ENCODE assay signal across 25 cellular contexts in genomic region chr11:114683007-114683406, GRCh38. TPM values are rescaled to one million over a fixed set of nuclear protein-coding genes. Genes with fewer than 3 reads are reported as not detected.
DNase-seq lines count a peak whose midpoint lies in the region; ATAC-seq and TF ChIP-seq lines count a peak whose summit lies in the region.
"Had no signal": no experiment of that assay in that cellular context is flagged by ENCODE, and none has a peak within 500 bp of the region (broad histone marks: within the 10 kb centered on the region; RNA-seq: fewer than 3 reads in every experiment).

No MANE protein-coding gene starts in this region.

- H4K20me1 ChIP-seq in neural progenitor cell (ENCODE audit: low read depth): no peaks in the 10 kb centered on the region

- H3K4me1 ChIP-seq in HEK293 (ENCODE audit: control insufficient read depth, insufficient read depth, low read length) (no peaks in the 10 kb centered on the region), neural progenitor cell (no peaks in the 10 kb centered on the region)

- no peak for ATAC-seq in GM19023 (IDR thresholded peaks at IDR 0.05; ENCODE audit: unreplicated experiment)
- ATAC-seq in HG02884 (IDR thresholded peaks at IDR 0.05; ENCODE audit: unreplicated experiment): no peak
- ATAC-seq: CD8-positive, alpha-beta T cell; HCT116 had no signal

- H3K9me3 Mint-ChIP-seq in neural progenitor cell: peaks cover 20% of the 10 kb centered on the region

- no peak overlapping the region for H3K4me2 ChIP-seq in neural progenitor cell
- H3K4me2 ChIP-seq: PC-9, SK-N-SH had no signal

- no peaks in the 10 kb centered on the region for H3K9me3 ChIP-seq in HEK293 (ENCODE audit: control insufficient read depth, insufficient read depth, low read depth, low read length)
- peaks cover 22% of the 10 kb centered on the region for H3K9me3 ChIP-seq in neural progenitor cell (ENCODE audit: low read depth)

- H3K79me2 ChIP-seq in neural progenitor cell (ENCODE audit: low read depth): no peaks in the 10 kb centered on the region

- no peak overlapping the region for H3K27ac Mint-ChIP-seq in neural progenitor cell
- H3K27ac Mint-ChIP-seq: CD8-positive, alpha-beta T cell had no signal

- POLR2A ChIA-PET in HEK293 (lab: Yijun Ruan, JAX): no interaction called here

- H3K9ac ChIP-seq in neural progenitor cell: no peak overlapping the region
- H3K9ac ChIP-seq: SK-N-SH had no signal

- TF ChIP-seq CTCF in HEK293 (tag by site-specific recombination; IDR thresholded peaks at IDR 0.05): no peak
- no peak for TF ChIP-seq CTCF in astrocyte of the spinal cord (IDR thresholded peaks at IDR 0.05; ENCODE audit: low read depth, low read length)
- no peak for TF ChIP-seq CTCF in neural progenitor cell (IDR thresholded peaks at IDR 0.05)

- no peaks in the 10 kb centered on the region for H3K36me3 ChIP-seq in HEK293 (ENCODE audit: control insufficient read depth in 2 of 2, insufficient read depth in 1 of 2, low read length in 2 of 2)
- no peaks in the 10 kb centered on the region for H3K36me3 ChIP-seq in neural progenitor cell
- H3K36me3 ChIP-seq: MG63 had no signal

- H2AFZ ChIP-seq in neural progenitor cell (replicated peaks): no peak overlapping the region
- H2AFZ ChIP-seq: PC-9 had no signal

- H3K27ac ChIP-seq in HEK293 (ENCODE audit: extremely low read depth, low read depth, low read length) (no peak overlapping the region), neural progenitor cell (no peak overlapping the region)
- H3K27ac ChIP-seq: PC-9, RWPE1 had no signal

- H3K4me3 Mint-ChIP-seq in neural progenitor cell: no peak overlapping the region
- H3K4me3 Mint-ChIP-seq: CD8-positive, alpha-beta T cell had no signal

- H3F3A ChIP-seq in neural progenitor cell (ENCODE audit: low read depth): no peaks in the 10 kb centered on the region

- CTCF ChIA-PET in HEK293 (lab: Yijun Ruan, JAX): interaction anchor here (0.6 kb wide), 1 partner anchor 40 kb away, joined by 3 read pairs; no protein-coding TSS in a partner anchor

- no peak overlapping the region for H3K4me3 ChIP-seq in HEK293 (ENCODE audit: low read depth, low read length)
- no peak overlapping the region for H3K4me3 ChIP-seq in astrocyte of the spinal cord (ENCODE audit: low read depth, low read length)
- H3K4me3 ChIP-seq in neural progenitor cell: no peak overlapping the region
- H3K4me3 ChIP-seq: MG63, PC-9 had no signal

- H3K36me3 Mint-ChIP-seq in neural progenitor cell: peaks cover 4% of the 10 kb centered on the region
- H3K36me3 Mint-ChIP-seq: CD8-positive, alpha-beta T cell had no signal

- in situ Hi-C loops in Caki2 (cut with HindIII; ENCODE audit: low pct_unique_long_range_greater_than_20kb, low sequenced_read_pairs): no loop called here
- in situ Hi-C loops in astrocyte of the spinal cord (cut with HindIII; ENCODE audit: low sequenced_read_pairs): no loop called here

- H3K27me3 Mint-ChIP-seq in neural progenitor cell (ENCODE audit: insufficient read depth, low read depth): peaks cover 5% of the 10 kb centered on the region

- no peaks in the 10 kb centered on the region for H3K27me3 ChIP-seq in neural progenitor cell
- H3K27me3 ChIP-seq: MG63 had no signal

- peak; percentile 2 for DNase-seq in Caki2 (ENCODE audit: low read depth)
- DNase-seq in astrocyte of the spinal cord (ENCODE audit: low read depth, low spot score): peak; percentile 4
- DNase-seq in neural progenitor cell (ENCODE audit: low spot score): peak; percentile 22
- no peak for DNase-seq in stimulated activated CD4-positive, alpha-beta T cell treated with anti-CD3 and anti-CD28 coated beads, Interleukin-2, amount 100 ng/mL, for 24 hours
- DNase-seq: AML-193; C1 segment of cervical spinal cord; Calu3; CD8-positive, alpha-beta T cell; DMS153; GF-D8; Karpas-422; MG63; NCI-H1417 treated with DMSO at 0.1 percent for 48 hours; NCI-H187 treated with DMSO at 0.1 percent for 48 hours; NCI-H226; NCI-H524; PC-9; SHP77 treated with DMSO at 0.1 percent for 48 hours; SK-N-SH had no signal

- H3K4me1 Mint-ChIP-seq in neural progenitor cell: no peaks in the 10 kb centered on the region

TF ChIP-seq in HEK293, 187 proteins besides CTCF, POLR2A, EP300 and RAD21:
- peak; percentile 99 for TF ChIP-seq SETDB1 (IDR thresholded peaks at IDR 0.05; ENCODE audit: insufficient read length, low read length)
- TF ChIP-seq, protein P1, sequence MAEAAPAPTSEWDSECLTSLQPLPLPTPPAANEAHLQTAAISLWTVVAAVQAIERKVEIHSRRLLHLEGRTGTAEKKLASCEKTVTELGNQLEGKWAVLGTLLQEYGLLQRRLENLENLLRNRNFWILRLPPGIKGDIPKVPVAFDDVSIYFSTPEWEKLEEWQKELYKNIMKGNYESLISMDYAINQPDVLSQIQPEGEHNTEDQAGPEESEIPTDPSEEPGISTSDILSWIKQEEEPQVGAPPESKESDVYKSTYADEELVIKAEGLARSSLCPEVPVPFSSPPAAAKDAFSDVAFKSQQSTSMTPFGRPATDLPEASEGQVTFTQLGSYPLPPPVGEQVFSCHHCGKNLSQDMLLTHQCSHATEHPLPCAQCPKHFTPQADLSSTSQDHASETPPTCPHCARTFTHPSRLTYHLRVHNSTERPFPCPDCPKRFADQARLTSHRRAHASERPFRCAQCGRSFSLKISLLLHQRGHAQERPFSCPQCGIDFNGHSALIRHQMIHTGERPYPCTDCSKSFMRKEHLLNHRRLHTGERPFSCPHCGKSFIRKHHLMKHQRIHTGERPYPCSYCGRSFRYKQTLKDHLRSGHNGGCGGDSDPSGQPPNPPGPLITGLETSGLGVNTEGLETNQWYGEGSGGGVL (tag by site-specific recombination; IDR thresholded peaks at IDR 0.05): no peak

RNA-seq across cellular contexts. Expression of gene NXPE2, which starts 4.7 kb away (rescaled TPM):
- not detected in 2 replicates for total RNA-seq in Caki2 (2014; rRNA removed; shearing (Covaris generic); ENCODE audit: low replicate concordance)
- total RNA-seq in neural progenitor cell (ENCODE audit: low replicate concordance): not detected in 2 replicates
- total RNA-seq: Calu3; CD8-positive, alpha-beta T cell; H1; PC-9 had no signal

Comparison
In these comparisons a context has a peak if more than half of its experiments do, and no peak if none do; other contexts are left out.
1. DNase-seq: peak in Caki2 (single experiment), astrocyte of the spinal cord (single experiment) and neural progenitor cell (single experiment); none in stimulated activated CD4-positive, alpha-beta T cell treated with anti-CD3 and anti-CD28 coated beads, Interleukin-2, amount 100 ng/mL, for 24 hours (0 of 2).